22 cellular contexts compared by ENCODE assay signal in the genomic region with DNA sequence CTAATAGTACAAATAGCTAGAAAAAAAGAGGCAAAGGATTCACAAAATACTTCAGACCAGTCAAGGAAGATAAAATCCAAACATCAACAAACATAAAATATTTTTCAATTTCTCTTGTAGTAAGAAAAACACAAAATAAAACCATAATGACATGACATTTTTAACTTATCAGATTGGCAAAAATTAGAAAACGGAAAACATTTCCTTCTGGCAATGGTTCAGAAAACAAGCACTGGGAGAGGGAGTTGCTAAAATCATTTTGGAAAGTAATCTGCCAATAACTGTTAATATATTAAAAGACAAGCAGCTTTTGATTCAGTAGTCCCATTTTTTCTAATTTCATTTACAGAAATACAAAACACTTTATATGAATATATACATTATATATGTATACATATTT. TPM values are rescaled to one million over a fixed set of nuclear protein-coding genes. Genes with fewer than 3 reads are reported as not detected.
DNase-seq lines count a peak whose midpoint lies in the region; ATAC-seq, FAIRE-seq and TF ChIP-seq lines count a peak whose summit lies in the region.
"Had no signal": no experiment of that assay in that cellular context is flagged by ENCODE, and none has a peak within 500 bp of the region (broad histone marks: within the 10 kb centered on the region; RNA-seq: fewer than 3 reads in every experiment).

No MANE protein-coding gene starts in this region.

- no peak overlapping the region for H3K4me2 ChIP-seq in mammary epithelial cell (ENCODE audit: insufficient read depth, low read depth, low read length)
- H3K4me2 ChIP-seq: BLaER1 had no signal

- H3K27ac ChIP-seq in mammary epithelial cell (ENCODE audit: insufficient read depth, low read depth, low read length): no peak overlapping the region
- H3K27ac ChIP-seq: BLaER1 had no signal

- intact Hi-C loops in MCF 10A (cut with micrococcal nuclease) (no loop called here), mammary epithelial cell (cut with micrococcal nuclease) (no loop called here)

- H3K4me3 Mint-ChIP-seq in MCF 10A (ENCODE audit: unreplicated experiment): no peak overlapping the region
- H3K4me3 Mint-ChIP-seq: CD14-positive monocyte; CD4-positive, alpha-beta memory T cell; HFFc6 had no signal

- dilution Hi-C loops in mammary epithelial cell (cut with HindIII; ENCODE audit: low sequenced_read_pairs): no loop called here

- POLR2A ChIA-PET in MCF 10A (lab: Yijun Ruan, JAX): interaction anchor here (0.6 to 2.3 kb wide), 4 partner anchors 12 to 397 kb away, joined by 3 to 7 read pairs (median 3); no protein-coding TSS in a partner anchor

- H3K27me3 ChIP-seq in mammary epithelial cell (ENCODE audit: insufficient read depth, low read length): no peaks in the 10 kb centered on the region
- H3K27me3 ChIP-seq: BLaER1 had no signal

- H3K36me3 ChIP-seq in mammary epithelial cell (ENCODE audit: insufficient read depth, low read length): no peaks in the 10 kb centered on the region
- H3K36me3 ChIP-seq: BLaER1 had no signal

- peaks cover 7% of the 10 kb centered on the region for H3K4me1 Mint-ChIP-seq in MCF 10A (ENCODE audit: insufficient read depth, unreplicated experiment)
- H3K4me1 Mint-ChIP-seq: CD4-positive, alpha-beta memory T cell had no signal

- H3K4me3 ChIP-seq in mammary epithelial cell (replicated peaks in 1 of 3; ENCODE audit: insufficient read depth in 1 of 3, low read depth in 2 of 3, low read length in 3 of 3) (no peak overlapping the region), fibroblast of villous mesenchyme (ENCODE audit: low read depth, low read length) (no peak overlapping the region)
- H3K4me3 ChIP-seq: BLaER1, GM12878 had no signal

- peak; percentile 51 for FAIRE-seq in colon (lab: Jason Lieb, UNC)
- FAIRE-seq: GM12878 had no signal

- H3K27ac Mint-ChIP-seq in MCF 10A (ENCODE audit: low read depth, unreplicated experiment): peak overlapping the region; percentile 46
- H3K27ac Mint-ChIP-seq: CD14-positive monocyte; CD4-positive, alpha-beta memory T cell; HFFc6 had no signal

- no peak overlapping the region for H3K9ac ChIP-seq in mammary epithelial cell (ENCODE audit: insufficient read depth, low read length)
- H3K9ac ChIP-seq: BLaER1 had no signal

- no peaks in the 10 kb centered on the region for H3K9me3 ChIP-seq in mammary epithelial cell (replicated peaks; ENCODE audit: insufficient read depth, low read length)
- H3K9me3 ChIP-seq: BLaER1 had no signal

- H4K20me1 ChIP-seq in mammary epithelial cell (ENCODE audit: insufficient read depth, low read length): no peaks in the 10 kb centered on the region
- H4K20me1 ChIP-seq: BLaER1 had no signal

- no peaks in the 10 kb centered on the region for H3K9me3 Mint-ChIP-seq in MCF 10A (ENCODE audit: unreplicated experiment)
- H3K9me3 Mint-ChIP-seq: CD4-positive, alpha-beta memory T cell; HFFc6 had no signal

- TF ChIP-seq CTCF in MCF 10A (IDR thresholded peaks at IDR 0.05; ENCODE audit: unreplicated experiment): no peak
- no peak for TF ChIP-seq CTCF in mammary epithelial cell (conservative IDR thresholded peaks at IDR 0.05 in 1 of 2, IDR thresholded peaks at IDR 0.05 in 1 of 2; ENCODE audit: extremely low read depth in 1 of 2, insufficient read depth in 1 of 2, low read depth in 1 of 2, low read length in 2 of 2)
- TF ChIP-seq CTCF in fibroblast of villous mesenchyme (IDR thresholded peaks at IDR 0.05; ENCODE audit: insufficient read depth, low read depth, low read length): no peak

- no peak for ATAC-seq in HG03097 (IDR thresholded peaks at IDR 0.05; ENCODE audit: low FRiP score, unreplicated experiment)
- ATAC-seq: GM12878, HCT116 had no signal

- H2AFZ ChIP-seq in mammary epithelial cell (ENCODE audit: low read depth, low read length): no peak overlapping the region

- H3K4me1 ChIP-seq in mammary epithelial cell (ENCODE audit: insufficient read depth, low read length): peaks cover 8% of the 10 kb centered on the region
- H3K4me1 ChIP-seq: BLaER1 had no signal

- H3K27me3 Mint-ChIP-seq in MCF 10A (ENCODE audit: insufficient read depth, unreplicated experiment): no peaks in the 10 kb centered on the region

- CTCF ChIA-PET in MCF 10A (lab: Yijun Ruan, JAX): interaction anchor here (0.6 to 1.3 kb wide), 6 partner anchors 8 to 500 kb away, joined by 3 to 5 read pairs (median 4); no protein-coding TSS in a partner anchor
- CTCF ChIA-PET in mammary epithelial cell (lab: Charles Lee; ENCODE audit: low non-redundant PET): interaction anchor here (0.7 kb wide), 1 partner anchor 159 kb away, joined by 4 read pairs; no protein-coding TSS in a partner anchor

- DNase-seq in MCF 10A (ENCODE audit: unreplicated experiment) (no peak), mammary epithelial cell (no peak), fibroblast of villous mesenchyme (ENCODE audit: low read depth) (peak; percentile 41), NCI-H526 (lab: John Stamatoyannopoulos, UW) (no peak), LoVo (ENCODE audit: low spot score) (no peak)
- DNase-seq: 8988T; CD4-positive, alpha-beta memory T cell; DMS79 treated with DMSO at 0.1 percent for 48 hours; EL; GOT3; H7; HFFc6 had no signal

- H3K36me3 Mint-ChIP-seq in MCF 10A (ENCODE audit: insufficient read depth, unreplicated experiment): peaks cover 10% of the 10 kb centered on the region
- H3K36me3 Mint-ChIP-seq: CD14-positive monocyte; CD4-positive, alpha-beta memory T cell had no signal

- WGBS in mammary epithelial cell (ENCODE audit: low coverage, missing lambda C conversion rate): 57% methylated on average over 1 of the region's 1 CpG

- no peaks in the 10 kb centered on the region for H3K79me2 ChIP-seq in mammary epithelial cell (ENCODE audit: insufficient read depth, low read length)

- BruUV-seq in MCF 10A (replicated peaks; lab: Mats Ljungman, UMichigan) (no TSS peak), mammary epithelial cell (replicated peaks; lab: Mats Ljungman, UMichigan) (no TSS peak)

- in situ Hi-C loops in mammary epithelial cell (cut with MboI; ENCODE audit: low sequenced_read_pairs in 2 of 2): no loop called here

RNA-seq across cellular contexts. Expression of a gene that starts 26.1 kb away (rescaled TPM):
- total RNA-seq in MCF 10A (2022) (not detected in 2 replicates), mammary epithelial cell (not detected), fibroblast of villous mesenchyme (under 0.01 TPM in 1 of 2 replicates, not detected in the other)
- not detected for polyA plus RNA-seq in mammary epithelial cell
- polyA minus RNA-seq in mammary epithelial cell: not detected
- total RNA-seq: A673; CD4-positive, alpha-beta memory T cell; G401; GM12878; H7; HFFc6; HT-29 had no signal
- polyA plus RNA-seq: AG04450; CD14-positive monocyte; CD4-positive, alpha-beta memory T cell had no signal

RNA-seq across cellular contexts. Expression of a gene that starts 47.0 kb away (rescaled TPM):
- 41.4 and 53.9 TPM in 2 replicates for total RNA-seq in MCF 10A (2022)
- total RNA-seq in mammary epithelial cell: 10 to 100 TPM; 24.0 to 43.9 TPM
- polyA plus RNA-seq in mammary epithelial cell: 17.3 TPM
- 5.6 TPM for polyA minus RNA-seq in mammary epithelial cell
- total RNA-seq in fibroblast of villous mesenchyme: 30.6 and 53.5 TPM in 2 replicates
